ENCODE assay signal across 22 cellular contexts in the genomic region with DNA sequence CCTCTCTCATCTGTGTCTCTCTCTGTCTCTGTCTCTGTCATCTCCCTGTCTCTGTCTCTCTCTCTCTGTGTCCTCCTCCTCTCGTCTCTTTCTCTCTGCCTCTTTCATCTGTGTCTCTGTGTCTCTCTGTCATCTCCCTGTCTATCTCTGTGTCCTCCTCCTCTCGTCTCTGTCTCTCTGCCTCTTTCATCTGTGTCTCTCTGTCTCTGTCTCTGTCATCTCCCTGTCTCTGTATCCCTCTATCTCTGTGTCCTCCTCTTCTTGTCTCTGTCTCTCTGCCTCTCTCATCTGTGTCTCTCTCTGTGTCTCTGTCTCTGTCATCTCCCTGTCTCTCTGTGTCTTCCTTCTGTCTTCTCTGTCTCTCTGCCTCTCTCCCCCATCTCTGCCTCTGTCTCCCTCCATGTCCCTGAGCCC. TPM values are rescaled to one million over a fixed set of nuclear protein-coding genes. Genes with fewer than 3 reads are reported as not detected.
DNase-seq lines count a peak whose midpoint lies in the region; ATAC-seq and TF ChIP-seq lines count a peak whose summit lies in the region.
"Had no signal": no experiment of that assay in that cellular context is flagged by ENCODE, and none has a peak within 500 bp of the region (broad histone marks: within the 10 kb centered on the region; RNA-seq: fewer than 3 reads in every experiment).

No MANE protein-coding gene starts in this region.

- no peaks in the 10 kb centered on the region for H3K4me1 Mint-ChIP-seq in WTC11
- H3K4me1 Mint-ChIP-seq in activated T-helper 1 cell treated with anti-CD3 and anti-CD28 coated beads, Interleukin-12 subunit alpha, Interleukin-12 subunit beta, Interleukin-2, Interleukin-4 antibody, amounts not matched to agents 30 ng/mL and 10 ng/mL and 1 ng/mL, durations not matched to agents 14 hours and 24 hours and 36 hours (ENCODE audit: low read depth), result peaks cover 11% of the 10 kb centered on the region
- H3K4me1 Mint-ChIP-seq: central memory CD8-positive, alpha-beta T cell had no signal

- DNase-seq in GM12865 (ENCODE audit: low read depth) (no peak), WTC11 (ENCODE audit: low spot score) (no peak), hypothalamus (lab: John Stamatoyannopoulos, UW) (no peak), NOMO-1 treated with DMSO at 0.1 percent for 48 hours (lab: John Stamatoyannopoulos, UW; ENCODE audit: unreplicated experiment) (no peak)
- no peak for DNase-seq in activated T-helper 1 cell treated with anti-CD3 and anti-CD28 coated beads, Interleukin-12 subunit alpha, Interleukin-12 subunit beta, Interleukin-2, Interleukin-4 antibody, amounts not matched to agents 30 ng/mL and 10 ng/mL and 1 ng/mL, durations not matched to agents 14 hours and 24 hours and 36 hours (ENCODE audit: low spot score)
- DNase-seq in stimulated activated naive CD4-positive, alpha-beta T cell treated with Interleukin-2 at 50 U/mL for 16 hours (lab: John Stamatoyannopoulos, UW), result no peak
- DNase-seq: activated CD8-positive, alpha-beta memory T cell treated with anti-CD3 and anti-CD28 coated beads, Interleukin-2, amount 50 U/mL, for 4 hours; DMS79 treated with DMSO at 0.1 percent for 48 hours; NCI-H1105; NCI-H1930; T-helper 9 cell; uterus had no signal

- no peaks in the 10 kb centered on the region for H3K36me3 Mint-ChIP-seq in WTC11
- peaks cover 4% of the 10 kb centered on the region for H3K36me3 Mint-ChIP-seq in activated T-helper 1 cell treated with anti-CD3 and anti-CD28 coated beads, Interleukin-12 subunit alpha, Interleukin-12 subunit beta, Interleukin-2, Interleukin-4 antibody, amounts not matched to agents 30 ng/mL and 10 ng/mL and 1 ng/mL, durations not matched to agents 14 hours and 24 hours and 36 hours (ENCODE audit: low read depth)
- H3K36me3 Mint-ChIP-seq: activated naive CD8-positive, alpha-beta T cell treated with anti-CD3 and anti-CD28 coated beads for 36 hours; IgD-negative memory B cell had no signal

- H3K9me3 ChIP-seq in iPS-20b (ENCODE audit: insufficient read depth, low read depth, low read length), result no peaks in the 10 kb centered on the region
- H3K9me3 ChIP-seq: prostate gland, suprapubic skin, uterus had no signal

- intact Hi-C loops in activated T-helper 1 cell treated with anti-CD3 and anti-CD28 coated beads, Interleukin-12 subunit alpha, Interleukin-12 subunit beta, Interleukin-2, Interleukin-4 antibody, amounts not matched to agents 30 ng/mL and 10 ng/mL and 1 ng/mL, durations not matched to agents 14 hours and 24 hours and 36 hours (cut with micrococcal nuclease), result loop anchor here (1.0 kb wide), 3 partner anchors 19 to 171 kb away; a partner anchor contains a TSS

- no peak overlapping the region for H3K4me3 Mint-ChIP-seq in WTC11
- H3K4me3 Mint-ChIP-seq in activated T-helper 1 cell treated with anti-CD3 and anti-CD28 coated beads, Interleukin-12 subunit alpha, Interleukin-12 subunit beta, Interleukin-2, Interleukin-4 antibody, amounts not matched to agents 30 ng/mL and 10 ng/mL and 1 ng/mL, durations not matched to agents 14 hours and 24 hours and 36 hours, result no peak overlapping the region
- H3K4me3 Mint-ChIP-seq: activated naive CD8-positive, alpha-beta T cell treated with anti-CD3 and anti-CD28 coated beads for 36 hours; activated T-helper 17 cell treated with anti-CD3 and anti-CD28 coated beads, Interleukin-2, amount 50 U/mL, for 72 hours; central memory CD8-positive, alpha-beta T cell had no signal

- H3K4me3 ChIP-seq in ACC112 (ENCODE audit: low read depth, low read length), result 0 out of 2 replicates have a peak overlapping the region, but pooled peaks have one; percentile 11
- H3K4me3 ChIP-seq in GM12865 (ENCODE audit: low read depth, low read length), result peak overlapping the region; percentile 94
- H3K4me3 ChIP-seq in iPS-20b (ENCODE audit: low read length), result 0 out of 2 replicates have a peak overlapping the region, but pooled peaks have one; percentile 3
- H3K4me3 ChIP-seq: prostate gland, suprapubic skin, uterus had no signal

- no peak for TF ChIP-seq CTCF in GM12865 (IDR thresholded peaks at IDR 0.05; ENCODE audit: insufficient read depth, low read depth, low read length, missing control alignments)
- TF ChIP-seq CTCF in WTC11 (IDR thresholded peaks at IDR 0.05), result no peak

- H3K36me3 ChIP-seq in ACC112 (ENCODE audit: insufficient read depth, low read length) (no peaks in the 10 kb centered on the region), iPS-20b (ENCODE audit: insufficient read depth, low read depth, low read length) (no peaks in the 10 kb centered on the region)
- H3K36me3 ChIP-seq: prostate gland, suprapubic skin, uterus had no signal

- H3K27ac Mint-ChIP-seq in WTC11, result no peak overlapping the region
- no peak overlapping the region for H3K27ac Mint-ChIP-seq in activated T-helper 1 cell treated with anti-CD3 and anti-CD28 coated beads, Interleukin-12 subunit alpha, Interleukin-12 subunit beta, Interleukin-2, Interleukin-4 antibody, amounts not matched to agents 30 ng/mL and 10 ng/mL and 1 ng/mL, durations not matched to agents 14 hours and 24 hours and 36 hours
- H3K27ac Mint-ChIP-seq: activated T-helper 17 cell treated with anti-CD3 and anti-CD28 coated beads, Interleukin-2, amount 50 U/mL, for 72 hours had no signal

- H3K4me1 ChIP-seq in ACC112 (ENCODE audit: control insufficient read depth, insufficient read depth, low read length, unreplicated experiment), result peaks cover 12% of the 10 kb centered on the region
- H3K4me1 ChIP-seq in iPS-20b (ENCODE audit: insufficient read depth, low read length), result 0 out of 2 replicates have a peak, but pooled peaks cover 4% of the 10 kb centered on the region
- H3K4me1 ChIP-seq: prostate gland, suprapubic skin, uterus had no signal

- no peak overlapping the region for H3K9ac ChIP-seq in iPS-20b (ENCODE audit: low read depth, low read length)

- H3K27ac ChIP-seq in ACC112 (ENCODE audit: low read depth, low read length), result no peak overlapping the region
- no peak overlapping the region for H3K27ac ChIP-seq in iPS-20b (ENCODE audit: low read length)
- H3K27ac ChIP-seq: prostate gland, suprapubic skin, uterus had no signal

- CTCF ChIA-PET in WTC11 (lab: Charles Lee), result interaction anchor here (1.5 to 2.9 kb wide), 2 partner anchors 39 to 89 kb away, joined by 3 to 10 read pairs; no protein-coding TSS in a partner anchor

- H3K79me2 ChIP-seq in ACC112 (ENCODE audit: control insufficient read depth, insufficient read depth, low read length, unreplicated experiment), result no peaks in the 10 kb centered on the region

- H3K27me3 Mint-ChIP-seq in WTC11 (ENCODE audit: low read depth), result no peaks in the 10 kb centered on the region; the same call in 1 of the 2 replicates
- H3K27me3 Mint-ChIP-seq in activated T-helper 1 cell treated with anti-CD3 and anti-CD28 coated beads, Interleukin-12 subunit alpha, Interleukin-12 subunit beta, Interleukin-2, Interleukin-4 antibody, amounts not matched to agents 30 ng/mL and 10 ng/mL and 1 ng/mL, durations not matched to agents 14 hours and 24 hours and 36 hours (ENCODE audit: insufficient read depth), result no peaks in the 10 kb centered on the region

- POLR2A ChIA-PET in WTC11 (lab: Charles Lee), result no interaction called here

- no peaks in the 10 kb centered on the region for H3K9me3 Mint-ChIP-seq in WTC11
- H3K9me3 Mint-ChIP-seq in activated T-helper 1 cell treated with anti-CD3 and anti-CD28 coated beads, Interleukin-12 subunit alpha, Interleukin-12 subunit beta, Interleukin-2, Interleukin-4 antibody, amounts not matched to agents 30 ng/mL and 10 ng/mL and 1 ng/mL, durations not matched to agents 14 hours and 24 hours and 36 hours, result no peaks in the 10 kb centered on the region
- H3K9me3 Mint-ChIP-seq: activated naive CD8-positive, alpha-beta T cell treated with anti-CD3 and anti-CD28 coated beads for 36 hours; activated T-helper 17 cell treated with anti-CD3 and anti-CD28 coated beads, Interleukin-2, amount 50 U/mL, for 72 hours; central memory CD8-positive, alpha-beta T cell; IgD-negative memory B cell had no signal

- H2AFZ ChIP-seq in ACC112 (ENCODE audit: low read length, unreplicated experiment), result no peak overlapping the region

- ATAC-seq in WTC11, result no peak

- H3K27me3 ChIP-seq in ACC112 (ENCODE audit: insufficient read depth, low read length) (no peaks in the 10 kb centered on the region), iPS-20b (ENCODE audit: insufficient read depth, low read length) (peaks cover 14% of the 10 kb centered on the region)

TF ChIP-seq in WTC11, 78 proteins besides CTCF, POLR2A, EP300 and RAD21 (continues in another document):
- TF ChIP-seq RELA (CRISPR knock-in tag; IDR thresholded peaks at IDR 0.05; ENCODE audit: borderline replicate concordance) (no peak), SMAD4 (CRISPR knock-in tag; IDR thresholded peaks at IDR 0.05) (no peak), NFE2L1 (CRISPR knock-in tag; IDR thresholded peaks at IDR 0.05) (peak; percentile 29; the same call in 1 of the 2 replicates)

RNA-seq across cellular contexts. Expression of a gene that starts 0.6 kb away (rescaled TPM):
- total RNA-seq in WTC11 (2021), result 0.81 to 1.5 TPM (median 1.1 TPM) in 3 replicates
- total RNA-seq in activated T-helper 1 cell treated with anti-CD3 and anti-CD28 coated beads, Interleukin-12 subunit alpha, Interleukin-12 subunit beta, Interleukin-2, Interleukin-4 antibody, amounts not matched to agents 30 ng/mL and 10 ng/mL and 1 ng/mL, durations not matched to agents 14 hours and 24 hours and 36 hours, result 43.3 and 49.7 TPM in 2 replicates
- total RNA-seq: skeletal muscle tissue had no signal

RNA-seq across cellular contexts. Expression of a gene that starts 18.1 kb away (rescaled TPM):
- total RNA-seq in WTC11 (2021), result 24.3 to 26.5 TPM (median 25.2 TPM) in 3 replicates
- 36.8 and 40.6 TPM in 2 replicates for total RNA-seq in activated T-helper 1 cell treated with anti-CD3 and anti-CD28 coated beads, Interleukin-12 subunit alpha, Interleukin-12 subunit beta, Interleukin-2, Interleukin-4 antibody, amounts not matched to agents 30 ng/mL and 10 ng/mL and 1 ng/mL, durations not matched to agents 14 hours and 24 hours and 36 hours

RNA-seq across cellular contexts. Expression of a gene that starts 46.3 kb away (rescaled TPM):
- total RNA-seq in WTC11 (2021), result 11.3 to 15.0 TPM (median 14.8 TPM) in 3 replicates
- total RNA-seq in activated T-helper 1 cell treated with anti-CD3 and anti-CD28 coated beads, Interleukin-12 subunit alpha, Interleukin-12 subunit beta, Interleukin-2, Interleukin-4 antibody, amounts not matched to agents 30 ng/mL and 10 ng/mL and 1 ng/mL, durations not matched to agents 14 hours and 24 hours and 36 hours, result 0.49 and 0.54 TPM in 2 replicates
- total RNA-seq: skeletal muscle tissue had no signal

RNA-seq across cellular contexts. Expression of a gene that starts 46.4 kb away (rescaled TPM):
- 27.2 to 29.9 TPM (median 28.1 TPM) in 3 replicates for total RNA-seq in WTC11 (2021)
- 42.6 and 46.4 TPM in 2 replicates for total RNA-seq in activated T-helper 1 cell treated with anti-CD3 and anti-CD28 coated beads, Interleukin-12 subunit alpha, Interleukin-12 subunit beta, Interleukin-2, Interleukin-4 antibody, amounts not matched to agents 30 ng/mL and 10 ng/mL and 1 ng/mL, durations not matched to agents 14 hours and 24 hours and 36 hours

RNA-seq across cellular contexts. Expression of a gene that starts 50.3 kb away (rescaled TPM):
- 2.0 to 3.6 TPM (median 3.4 TPM) in 3 replicates for total RNA-seq in WTC11 (2021)
- not detected in 2 replicates for total RNA-seq in activated T-helper 1 cell treated with anti-CD3 and anti-CD28 coated beads, Interleukin-12 subunit alpha, Interleukin-12 subunit beta, Interleukin-2, Interleukin-4 antibody, amounts not matched to agents 30 ng/mL and 10 ng/mL and 1 ng/mL, durations not matched to agents 14 hours and 24 hours and 36 hours
- total RNA-seq: activated naive CD8-positive, alpha-beta T cell treated with anti-CD3 and anti-CD28 coated beads for 36 hours; activated T-helper 17 cell treated with anti-CD3 and anti-CD28 coated beads, Interleukin-2, amount 50 U/mL, for 72 hours; dermis microvascular lymphatic vessel endothelial cell; suprapubic skin had no signal

Comparison
In these comparisons a context has a peak if more than half of its experiments do, and no peak if none do; other contexts are left out.
1. H3K4me3 ChIP-seq: peak in every context shown above with its lines; median percentile 94 in GM12865; 11 in ACC112; 3 in iPS-20b.
2. RNA of a gene that starts 0.6 kb away (total RNA-seq): 43.3 to 49.7 TPM in activated T-helper 1 cell treated with anti-CD3 and anti-CD28 coated beads, Interleukin-12 subunit alpha, Interleukin-12 subunit beta, Interleukin-2, Interleukin-4 antibody, amounts not matched to agents 30 ng/mL and 10 ng/mL and 1 ng/mL, durations not matched to agents 14 hours and 24 hours and 36 hours; 0.81 to 1.5 TPM in WTC11; every median in the first group is over 10 times any median in the second.